9 cellular contexts compared by ENCODE assay signal in the genomic region with DNA sequence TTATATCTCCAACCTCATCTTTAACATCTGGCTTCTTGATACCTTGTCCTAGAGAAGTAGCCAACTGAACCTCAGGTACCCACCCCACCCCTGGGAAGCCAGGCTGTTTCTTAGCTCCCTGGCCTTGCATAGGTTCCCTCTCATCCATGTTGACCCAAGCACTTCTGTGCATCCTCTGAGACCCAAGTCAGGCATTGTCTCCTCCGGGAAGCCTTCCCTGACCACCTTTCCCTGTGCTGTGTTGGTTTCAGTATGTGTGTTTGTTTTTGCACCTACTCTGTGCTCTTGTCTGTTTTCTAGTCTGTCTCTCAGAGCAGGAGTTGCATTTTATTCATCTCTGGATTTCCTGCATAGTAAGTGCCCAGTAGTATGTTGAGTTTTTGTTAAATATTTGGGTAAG.
"Had no signal": no experiment of that assay in that cellular context is flagged by ENCODE, and none has a peak within 500 bp of the region (broad histone marks: within the 10 kb centered on the region; RNA-seq: fewer than 3 reads in every experiment).

No MANE protein-coding gene starts in this region.

- H3K9me3 ChIP-seq: HAP-1 had no signal

- H3K27me3 Mint-ChIP-seq: IgD-negative memory B cell had no signal

- H3K4me3 ChIP-seq: GM23248, HAP-1 had no signal

- DNase-seq: GM23248, GOT3, H7, HFFc6 had no signal

- FAIRE-seq: HepG2 had no signal

- H3K9ac ChIP-seq: GM23248 had no signal

- H3K36me3 ChIP-seq: HAP-1 had no signal

- H3K27ac Mint-ChIP-seq: HFFc6 had no signal

- H3K36me3 Mint-ChIP-seq: IgD-negative memory B cell had no signal

- H3K27ac ChIP-seq: GM23248, HL-60 had no signal

- H3K9me3 Mint-ChIP-seq: HFFc6, IgD-negative memory B cell had no signal

- H3K4me1 ChIP-seq: HAP-1 had no signal

- ATAC-seq: HCT116, HepG2 had no signal

- H2AFZ ChIP-seq: GM23248 had no signal

- H3K4me3 Mint-ChIP-seq: HFFc6, IgD-negative memory B cell had no signal
